In genomic region chr9:21836437-21837161, GRCh38 we compare ENCODE assay signal across 12 cellular contexts.
DNase-seq lines count a peak whose midpoint lies in the region; ATAC-seq and TF ChIP-seq lines count a peak whose summit lies in the region.
"Had no signal": no experiment of that assay in that cellular context is flagged by ENCODE, and none has a peak within 500 bp of the region (broad histone marks: within the 10 kb centered on the region; RNA-seq: fewer than 3 reads in every experiment).

No MANE protein-coding gene starts in this region.

- H3K4me3 ChIP-seq in retinal pigment epithelial cell (ENCODE audit: low read length) = no peak overlapping the region

- peak; percentile 37 for DNase-seq in SIG-M5 treated with dmso at 0.1 percent for 504 hours (lab: John Stamatoyannopoulos, UW; ENCODE audit: unreplicated experiment)
- DNase-seq in SIG-M5 (lab: John Stamatoyannopoulos, UW) = no peak
- peak; percentile 72 for DNase-seq in NCI-H69 (lab: John Stamatoyannopoulos, UW)
- DNase-seq in epithelial cell of prostate (ENCODE audit: low read depth, low spot score) = peak; percentile 98
- DNase-seq in retinal pigment epithelial cell (ENCODE audit: low read depth) = peak; percentile 95
- DNase-seq in DMS153 treated with DMSO at 0.1 percent for 48 hours (lab: John Stamatoyannopoulos, UW; ENCODE audit: unreplicated experiment) = no peak
- no peak for DNase-seq in activated CD4-positive, alpha-beta T cell treated with anti-CD3 and anti-CD28 coated beads for 48 hours
- DNase-seq: activated CD8-positive, alpha-beta T cell treated with anti-CD3 and anti-CD28 coated beads for 36 hours; BE2C; NCI-H526 had no signal

- no peak for TF ChIP-seq CTCF in retinal pigment epithelial cell (conservative IDR thresholded peaks at IDR 0.05; ENCODE audit: low read depth, low read length)

- H3K27ac ChIP-seq in epithelial cell of prostate = peak overlapping the region; percentile 82
- H3K27ac ChIP-seq: parathyroid adenoma had no signal

- no peak for ATAC-seq in HG02642 (IDR thresholded peaks at IDR 0.05; ENCODE audit: poor library complexity, unreplicated experiment)
- ATAC-seq: activated CD8-positive, alpha-beta T cell treated with anti-CD3 and anti-CD28 coated beads for 36 hours had no signal

Comparison
In these comparisons a context has a peak if more than half of its experiments do, and no peak if none do; other contexts are left out.
1. DNase-seq: peak in SIG-M5 treated with dmso at 0.1 percent for 504 hours (single experiment), NCI-H69 (single experiment), epithelial cell of prostate (single experiment) and retinal pigment epithelial cell (single experiment); none in SIG-M5 (single experiment), DMS153 treated with DMSO at 0.1 percent for 48 hours (single experiment) and activated CD4-positive, alpha-beta T cell treated with anti-CD3 and anti-CD28 coated beads for 48 hours (single experiment).